Comparison of ENCODE assay signal across 8 cellular contexts in genomic region chr5:32709789-32710334, GRCh38. TPM values are rescaled to one million over a fixed set of nuclear protein-coding genes. Genes with fewer than 3 reads are reported as not detected.
DNase-seq lines count a peak whose midpoint lies in the region; ATAC-seq and TF ChIP-seq lines count a peak whose summit lies in the region.

No MANE protein-coding gene starts in this region.

- H3K27ac ChIP-seq in 22Rv1, result peak overlapping the region; percentile 76

- H3K4me3 ChIP-seq in GM12875 (ENCODE audit: low read depth, low read length), result peak overlapping the region; percentile 46

- peaks cover 0 to 5% of the 10 kb centered on the region in 2 donors for H3K9me3 Mint-ChIP-seq in activated naive CD4-positive, alpha-beta T cell treated with anti-CD3 and anti-CD28 coated beads, Interleukin-2, amount 50 U/mL, for 72 hours

- ATAC-seq in HG03460 (IDR thresholded peaks at IDR 0.05; ENCODE audit: unreplicated experiment) (peak; percentile 49), omental fat pad (ENCODE audit: low FRiP score) (peak; percentile 51), GM18858 (IDR thresholded peaks at IDR 0.05; ENCODE audit: unreplicated experiment) (no peak)
- peak; percentile 26 to 64 for ATAC-seq in activated naive CD4-positive, alpha-beta T cell treated with anti-CD3 and anti-CD28 coated beads, Interleukin-2, amount 50 U/mL, for 72 hours

- no peak overlapping the region for H3K27ac Mint-ChIP-seq in activated naive CD4-positive, alpha-beta T cell treated with anti-CD3 and anti-CD28 coated beads, Interleukin-2, amount 50 U/mL, for 72 hours

- intact Hi-C loops in head of caudate nucleus (cut with DNase I), result no loop called here

- H3K36me3 Mint-ChIP-seq in activated naive CD4-positive, alpha-beta T cell treated with anti-CD3 and anti-CD28 coated beads, Interleukin-2, amount 50 U/mL, for 72 hours, result peaks cover 0 to 11% of the 10 kb centered on the region in 2 donors

- peak; percentile 91 to 92 for DNase-seq in NOMO-1 (lab: John Stamatoyannopoulos, UW; ENCODE audit: unreplicated experiment in 2 of 2)
- peak in 1 of 2 donors; percentile 66 for DNase-seq in activated naive CD4-positive, alpha-beta T cell treated with anti-CD3 and anti-CD28 coated beads, Interleukin-2, amount 50 U/mL, for 72 hours (ENCODE audit: low spot score in 2 of 2)
- DNase-seq in head of caudate nucleus, result peak in 41 of 42 donors; percentile 33 to 82 (median 60)
- DNase-seq in omental fat pad (ENCODE audit: low spot score), result peak; percentile 35

- TF ChIP-seq CTCF in 22Rv1 (IDR thresholded peaks at IDR 0.05) (peak; percentile 84), GM12875 (IDR thresholded peaks at IDR 0.05; ENCODE audit: borderline replicate concordance, insufficient read depth, low read depth, low read length) (peak; percentile 69), omental fat pad (IDR thresholded peaks at IDR 0.05) (peak in 1 of 3 donors; percentile 27)

RNA-seq across cellular contexts. Expression of gene NPR3, which starts 1.3 kb away (rescaled TPM):
- total RNA-seq in activated naive CD4-positive, alpha-beta T cell treated with anti-CD3 and anti-CD28 coated beads, Interleukin-2, amount 50 U/mL, for 72 hours, result under 1 TPM in 1 of 2 donors, not detected in 1; 0.16 TPM
- 10 to 100 TPM in 1 of 4 donors, 1 to 10 TPM in 3; 4.6 to 11.8 (median 6.5) TPM for total RNA-seq in omental fat pad

Comparison
In these comparisons a context has a peak if more than half of its experiments do, and no peak if none do; other contexts are left out.
1. RNA of gene NPR3, which starts 1.3 kb away (total RNA-seq): 4.6 to 11.8 TPM in omental fat pad; 0.16 TPM in activated naive CD4-positive, alpha-beta T cell treated with anti-CD3 and anti-CD28 coated beads, Interleukin-2, amount 50 U/mL, for 72 hours; every median in the first group is over 4 times any median in the second.